ENCODE assay signal across 8 cellular contexts in genomic region chr7:80722596-80723141, GRCh38.
DNase-seq lines count a peak whose midpoint lies in the region; ATAC-seq and TF ChIP-seq lines count a peak whose summit lies in the region.

No MANE protein-coding gene starts in this region.

- no peaks in the 10 kb centered on the region for H3K36me3 Mint-ChIP-seq in CD4-positive, alpha-beta memory T cell

- H3K4me1 ChIP-seq in HCT116 (ENCODE audit: control insufficient read depth in 1 of 2, insufficient read depth in 2 of 2, low read length in 2 of 2) (peaks cover 31 to 48% of the 10 kb centered on the region in 2 experiments), adrenal gland (replicated peaks in 1 of 2) (peaks cover 0 to 9% of the 10 kb centered on the region in 2 donors), right atrium auricular region (peaks cover 0 to 16% of the 10 kb centered on the region in 2 donors)
- no peaks in the 10 kb centered on the region for H3K4me1 ChIP-seq in CD4-positive, alpha-beta memory T cell (ENCODE audit: insufficient read depth, low read length)

- no peaks in the 10 kb centered on the region for H3K27me3 ChIP-seq in HCT116 (ENCODE audit: insufficient read depth, low read length)
- H3K27me3 ChIP-seq in adrenal gland: no peaks in the 10 kb centered on the region
- H3K27me3 ChIP-seq in right atrium auricular region: no peaks in the 10 kb centered on the region
- no peaks in the 10 kb centered on the region for H3K27me3 ChIP-seq in CD4-positive, alpha-beta memory T cell (ENCODE audit: insufficient read depth, low read length)

- CTCF ChIA-PET in HCT116 (lab: Charles Lee): interaction anchor here (1.2 to 1.6 kb wide), 2 partner anchors 64 to 747 kb away, joined by 3 to 4 read pairs; no protein-coding TSS in a partner anchor
- CTCF ChIA-PET in CD4-positive, alpha-beta memory T cell (lab: Charles Lee; ENCODE audit: partially characterized antibody): no interaction called here

- H3K4me3 Mint-ChIP-seq in CD4-positive, alpha-beta memory T cell: no peak overlapping the region

- H3K36me3 ChIP-seq in HCT116 (ENCODE audit: control insufficient read depth in 1 of 2, insufficient read depth in 2 of 2, low read length in 2 of 2) (no peaks in the 10 kb centered on the region), adrenal gland (replicated peaks in 1 of 2) (no peaks in the 10 kb centered on the region), right atrium auricular region (no peaks in the 10 kb centered on the region)
- H3K36me3 ChIP-seq in CD4-positive, alpha-beta memory T cell (ENCODE audit: insufficient read depth, low read length): no peaks in the 10 kb centered on the region

- no peaks in the 10 kb centered on the region for H4K20me1 ChIP-seq in HCT116 (ENCODE audit: insufficient read depth)

- BruUV-seq in HCT116 (replicated peaks; lab: Mats Ljungman, UMichigan): no TSS peak

- peak overlapping the region; percentile 8 for H2AFZ ChIP-seq in HCT116 (ENCODE audit: low read depth, low read length, poor library complexity, severe bottlenecking)

- no peaks in the 10 kb centered on the region for H3K9me2 ChIP-seq in HCT116 (ENCODE audit: insufficient read depth)

- DNase-seq in HCT116 (ENCODE audit: low read depth, low spot score) (peak; percentile 98), adrenal gland (peak in 4 of 7 donors; percentile 9 to 34 (median 20)), right atrium auricular region (ENCODE audit: low spot score) (peak; percentile 88), smooth muscle cell of the brain vasculature (ENCODE audit: low read depth, low spot score) (peak; percentile 83), mesenteric fat pad (ENCODE audit: low spot score) (no peak)
- DNase-seq in CD4-positive, alpha-beta memory T cell: no peak

- peaks cover 2 to 8% (median 5%) of the 10 kb centered on the region in 8 donors for H3K9me3 Mint-ChIP-seq in CD4-positive, alpha-beta memory T cell

- 65 to 75% (median 72%) methylated on average over 3 of the region's 3 CpGs for WGBS in adrenal gland, 4 donors

- peak overlapping the region; percentile 72 for H3K4me2 ChIP-seq in HCT116 (ENCODE audit: low read length)

- no peak for TF ChIP-seq CTCF in HCT116 (IDR thresholded peaks at IDR 0.05 in 2 of 3, conservative IDR thresholded peaks at IDR 0.05 in 1 of 3; ENCODE audit: borderline replicate concordance in 1 of 3, insufficient read depth in 1 of 3, low read depth in 2 of 3, low read length in 2 of 3)
- TF ChIP-seq CTCF in adrenal gland (IDR thresholded peaks at IDR 0.05): no peak
- no peak for TF ChIP-seq CTCF in right atrium auricular region (IDR thresholded peaks at IDR 0.05)

- H3K9me3 ChIP-seq in HCT116 (ENCODE audit: control insufficient read depth in 1 of 2, insufficient read depth in 1 of 2, low read depth in 1 of 2, low read length in 2 of 2): no peaks in the 10 kb centered on the region
- no peaks in the 10 kb centered on the region for H3K9me3 ChIP-seq in adrenal gland (replicated peaks in 1 of 3)
- H3K9me3 ChIP-seq in right atrium auricular region: no peaks in the 10 kb centered on the region
- no peaks in the 10 kb centered on the region for H3K9me3 ChIP-seq in CD4-positive, alpha-beta memory T cell (ENCODE audit: control insufficient read depth in 1 of 2, low read length in 2 of 2)

- TF ChIP-seq POLR2A in HCT116 (IDR thresholded peaks at IDR 0.05; ENCODE audit: borderline replicate concordance, extremely low read depth, insufficient read depth, insufficient read length) (no peak), adrenal gland (IDR thresholded peaks at IDR 0.05) (no peak)

- RAD21 ChIA-PET in HCT116 (lab: Charles Lee; ENCODE audit: low non-redundant PET in 1 of 2, low total read pairs in 2 of 2, uncharacterized antibody in 2 of 2, unreplicated experiment in 2 of 2): interaction anchor here in 1 of 2 experiments (0.5 kb wide), 1 partner anchor 196 kb away, joined by 6 read pairs; the partner anchor contains the start of gene SEMA3C

- H3K4me1 Mint-ChIP-seq in CD4-positive, alpha-beta memory T cell: no peaks in the 10 kb centered on the region

- peak overlapping the region; percentile 58 for H3K9ac ChIP-seq in HCT116 (ENCODE audit: low read length)

- peak; percentile 93 for ATAC-seq in HCT116
- ATAC-seq in GM19324 (IDR thresholded peaks at IDR 0.05; ENCODE audit: low FRiP score, unreplicated experiment): no peak
- no peak for ATAC-seq in GM18498 (IDR thresholded peaks at IDR 0.05; ENCODE audit: unreplicated experiment)

- H3K79me2 ChIP-seq in HCT116 (ENCODE audit: insufficient read depth, low read length): no peaks in the 10 kb centered on the region

- no peak overlapping the region for H3K27ac Mint-ChIP-seq in CD4-positive, alpha-beta memory T cell

- H3K27me3 Mint-ChIP-seq in CD4-positive, alpha-beta memory T cell: no peaks in the 10 kb centered on the region

- POLR2A ChIA-PET in HCT116 (lab: Charles Lee): interaction anchor here (0.6 to 1.0 kb wide), 3 partner anchors 11 to 1471 kb away, joined by 3 to 4 read pairs (median 3); no protein-coding TSS in a partner anchor
- POLR2A ChIA-PET in CD4-positive, alpha-beta memory T cell (lab: Charles Lee; ENCODE audit: partially characterized antibody): no interaction called here

- TF ChIP-seq RAD21 in HCT116 (IDR thresholded peaks at IDR 0.05; ENCODE audit: low read depth): peak; percentile 40; the same call in 1 of the 2 replicates

- intact Hi-C loops in HCT116 (cut with micrococcal nuclease): loop anchor here (10.0 kb wide), 2 partner anchors 182 to 352 kb away; no protein-coding TSS in a partner anchor
- intact Hi-C loops in adrenal gland (cut with DNase I): no loop called here
- intact Hi-C loops in CD4-positive, alpha-beta memory T cell (cut with micrococcal nuclease): no loop called here

- H3K27ac ChIP-seq in HCT116 (ENCODE audit: low read depth, low read length): peak overlapping the region; percentile 94
- H3K27ac ChIP-seq in adrenal gland: peak overlapping the region in 1 of 5 donors; percentile 24
- H3K27ac ChIP-seq in right atrium auricular region: peak overlapping the region; percentile 46 to 77
- H3K27ac ChIP-seq in CD4-positive, alpha-beta memory T cell (ENCODE audit: low read depth, low read length): no peak overlapping the region

- peak overlapping the region; percentile 18 to 37 for H3K4me3 ChIP-seq in HCT116 (replicated peaks in 1 of 2; ENCODE audit: low read depth in 1 of 2, low read length in 2 of 2)
- no peak overlapping the region for H3K4me3 ChIP-seq in adrenal gland
- H3K4me3 ChIP-seq in right atrium auricular region: no peak overlapping the region
- H3K4me3 ChIP-seq in CD4-positive, alpha-beta memory T cell (ENCODE audit: low read length in 2 of 2): no peak overlapping the region

TF ChIP-seq in HCT116, 20 proteins besides CTCF, POLR2A, EP300 and RAD21 (continues in another document):
- peak; percentile 98 for TF ChIP-seq CBX3 (IDR thresholded peaks at IDR 0.05; ENCODE audit: low read depth)
- TF ChIP-seq EZH2phosphoT487 (IDR thresholded peaks at IDR 0.05; ENCODE audit: borderline replicate concordance): no peak
- no peak for TF ChIP-seq EZH2 (IDR thresholded peaks at IDR 0.05)
- peak; percentile 64 for TF ChIP-seq ZBTB33 (IDR thresholded peaks at IDR 0.05; ENCODE audit: extremely low read depth, insufficient replicate concordance, low read length)
- no peak for TF ChIP-seq ZNF274 (IDR thresholded peaks at IDR 0.05; ENCODE audit: low read depth, low read length)
- no peak for TF ChIP-seq ZFX (IDR thresholded peaks at IDR 0.05)
- TF ChIP-seq CEBPB (IDR thresholded peaks at IDR 0.05; ENCODE audit: low read depth): peak; percentile 99
- TF ChIP-seq SP1 (IDR thresholded peaks at IDR 0.05; ENCODE audit: low read depth): peak; percentile 97
- TF ChIP-seq EGR1 (IDR thresholded peaks at IDR 0.05; ENCODE audit: low read depth): no peak
- peak; percentile 84 for TF ChIP-seq ATF3 (IDR thresholded peaks at IDR 0.05)

Comparison
In these comparisons a context has a peak if more than half of its experiments do, and no peak if none do; other contexts are left out.
1. DNase-seq: peak in HCT116 (single experiment), adrenal gland (4 of 7), right atrium auricular region (single experiment) and smooth muscle cell of the brain vasculature (single experiment); none in CD4-positive, alpha-beta memory T cell (0 of 5) and mesenteric fat pad (single experiment).
2. H3K4me3 ChIP-seq: peak in HCT116 (2 of 2); none in adrenal gland (0 of 4), right atrium auricular region (0 of 2) and CD4-positive, alpha-beta memory T cell (0 of 2).